Comparison of ENCODE assay signal across 1 cellular context in genomic region chr2:9586465-9586864, GRCh38.
TF ChIP-seq lines count a peak whose summit lies in the region.

No MANE protein-coding gene starts in this region.

TF ChIP-seq in K562, 482 proteins besides CTCF, POLR2A, EP300 and RAD21:
- TF ChIP-seq C11orf30 (IDR thresholded peaks at IDR 0.05; ENCODE audit: low read depth) (peak; percentile 46; the same call in 1 of the 2 replicates), CXXC5 (CRISPR knock-in tag; IDR thresholded peaks at IDR 0.05) (no peak), IRF1 (CRISPR knock-in tag; IDR thresholded peaks at IDR 0.05; ENCODE audit: borderline replicate concordance) (no peak), ZNF175 (CRISPR knock-in tag; IDR thresholded peaks at IDR 0.05; ENCODE audit: low read depth) (no peak), ZNF316 (IDR thresholded peaks at IDR 0.05) (peak; percentile 64), TCF7L2 (IDR thresholded peaks at IDR 0.05; ENCODE audit: low read depth, low read length) (no peak), RBM15 (IDR thresholded peaks at IDR 0.05; ENCODE audit: insufficient read depth, low read length) (no peak)
